Comparison of ENCODE assay signal across 1 cellular context in genomic region chr9:72635197-72635596, GRCh38.
TF ChIP-seq lines count a peak whose summit lies in the region.

No MANE protein-coding gene starts in this region.

TF ChIP-seq in H1, 55 proteins besides CTCF, POLR2A, EP300 and RAD21 (continued from another document):
- TF ChIP-seq TAF1 (IDR thresholded peaks at IDR 0.05; ENCODE audit: low read depth, low read length), result no peak
